ENCODE assay signal across 17 cellular contexts in genomic region chr17:4836221-4836620, GRCh38. TPM values are rescaled to one million over a fixed set of nuclear protein-coding genes. Genes with fewer than 3 reads are reported as not detected.
DNase-seq lines count a peak whose midpoint lies in the region; ATAC-seq and TF ChIP-seq lines count a peak whose summit lies in the region.
"Had no signal": no experiment of that assay in that cellular context is flagged by ENCODE, and none has a peak within 500 bp of the region (broad histone marks: within the 10 kb centered on the region; RNA-seq: fewer than 3 reads in every experiment).

No MANE protein-coding gene starts in this region.

- peak overlapping the region; percentile 89 to 98 (median 96) for H3K4me3 Mint-ChIP-seq in CD4-positive, CD25-positive, alpha-beta regulatory T cell
- peak overlapping the region; percentile 74 for H3K4me3 Mint-ChIP-seq in neural crest cell

- peak overlapping the region; percentile 88 for H3K27ac ChIP-seq in CD4-positive, CD25-positive, alpha-beta regulatory T cell (ENCODE audit: insufficient read depth, low read length, poor library complexity, severe bottlenecking)
- peak overlapping the region; percentile 71 for H3K27ac ChIP-seq in caudate nucleus (ENCODE audit: low read depth, low read length)
- H3K27ac ChIP-seq: coronary artery had no signal

- H3K36me3 ChIP-seq in CD4-positive, CD25-positive, alpha-beta regulatory T cell (ENCODE audit: control insufficient read depth, insufficient read depth, low read length) = peaks cover 9% of the 10 kb centered on the region
- H3K36me3 ChIP-seq: ovary, thyroid gland had no signal

- peaks cover 11% of the 10 kb centered on the region for H3K27me3 Mint-ChIP-seq in CD4-positive, CD25-positive, alpha-beta regulatory T cell
- H3K27me3 Mint-ChIP-seq in neural crest cell (ENCODE audit: low read depth) = no peaks in the 10 kb centered on the region
- H3K27me3 Mint-ChIP-seq: activated naive CD8-positive, alpha-beta T cell treated with anti-CD3 and anti-CD28 coated beads, Interleukin-2, amount 10 ng/mL, durations not matched to agents 7 days and 5 days had no signal

- H3K27me3 ChIP-seq in CD4-positive, CD25-positive, alpha-beta regulatory T cell (ENCODE audit: control insufficient read depth, insufficient read depth, low read length) = no peaks in the 10 kb centered on the region
- H3K27me3 ChIP-seq: ovary, spleen, thyroid gland had no signal

- no peaks in the 10 kb centered on the region for H3K9me3 Mint-ChIP-seq in CD4-positive, CD25-positive, alpha-beta regulatory T cell
- H3K9me3 Mint-ChIP-seq in neural crest cell = no peaks in the 10 kb centered on the region
- H3K9me3 Mint-ChIP-seq: activated naive CD8-positive, alpha-beta T cell treated with anti-CD3 and anti-CD28 coated beads, Interleukin-2, amount 10 ng/mL, durations not matched to agents 7 days and 5 days had no signal

- no peak for TF ChIP-seq CTCF in neural crest cell (conservative IDR thresholded peaks at IDR 0.05)

- H3K4me1 Mint-ChIP-seq in CD4-positive, CD25-positive, alpha-beta regulatory T cell = peaks cover 44 to 71% (median 60%) of the 10 kb centered on the region in 4 donors
- H3K4me1 Mint-ChIP-seq in neural crest cell = peaks cover 31% of the 10 kb centered on the region

- peaks cover 16% of the 10 kb centered on the region for H3K36me3 Mint-ChIP-seq in CD4-positive, CD25-positive, alpha-beta regulatory T cell
- H3K36me3 Mint-ChIP-seq in neural crest cell (ENCODE audit: low read depth) = no peaks in the 10 kb centered on the region

- no peaks in the 10 kb centered on the region for H3K9me3 ChIP-seq in CD4-positive, CD25-positive, alpha-beta regulatory T cell (ENCODE audit: control insufficient read depth in 2 of 2, low read length in 2 of 2)
- H3K9me3 ChIP-seq: ovary, spleen, thyroid gland had no signal

- peaks cover 52% of the 10 kb centered on the region for H3K4me1 ChIP-seq in CD4-positive, CD25-positive, alpha-beta regulatory T cell (ENCODE audit: control insufficient read depth, insufficient read depth, low read length, poor library complexity, severe bottlenecking)

- H3K27ac Mint-ChIP-seq in CD4-positive, CD25-positive, alpha-beta regulatory T cell = peak overlapping the region in 2 of 3 donors; percentile 66 to 93
- H3K27ac Mint-ChIP-seq in neural crest cell (ENCODE audit: unreplicated experiment) = no peak overlapping the region
- H3K27ac Mint-ChIP-seq: activated naive CD8-positive, alpha-beta T cell treated with anti-CD3 and anti-CD28 coated beads, Interleukin-2, amount 10 ng/mL, durations not matched to agents 7 days and 5 days had no signal

- peak overlapping the region; percentile 58 for H3K4me3 ChIP-seq in CD4-positive, CD25-positive, alpha-beta regulatory T cell (ENCODE audit: low read depth, low read length)
- H3K4me3 ChIP-seq: coronary artery, ovary, thyroid gland had no signal

- ATAC-seq in CD4-positive, CD25-positive, alpha-beta regulatory T cell (ENCODE audit: low read depth in 2 of 2) = no peak

- DNase-seq in CD4-positive, CD25-positive, alpha-beta regulatory T cell = no peak
- DNase-seq in NCI-H82 (lab: John Stamatoyannopoulos, UW) = peak; percentile 95
- no peak for DNase-seq in caudate nucleus (lab: John Stamatoyannopoulos, UW)
- no peak for DNase-seq in neural crest cell (ENCODE audit: low read depth, low spot score)
- no peak for DNase-seq in stimulated activated CD4-positive, alpha-beta T cell treated with anti-CD3 and anti-CD28 coated beads, Interleukin-1b, Interleukin-23, amount 100 ng/mL, for 48 hours
- no peak for DNase-seq in stimulated activated CD4-positive, alpha-beta T cell treated with anti-CD3 and anti-CD28 coated beads, Interleukin-4, amount 100 ng/mL, for 4 hours
- DNase-seq in AML-193 (lab: John Stamatoyannopoulos, UW) = no peak
- no peak for DNase-seq in LoVo (ENCODE audit: low spot score)
- DNase-seq: activated naive CD8-positive, alpha-beta T cell treated with anti-CD3 and anti-CD28 coated beads, Interleukin-2, amount 10 ng/mL, durations not matched to agents 7 days and 5 days; NCI-H2029 treated with DMSO at 0.1 percent for 48 hours; NCI-H774; ovary; SHP77 treated with DMSO at 0.1 percent for 48 hours; spleen; thyroid gland had no signal

RNA-seq across cellular contexts. Expression of gene MINK1, which starts 3.1 kb away (rescaled TPM):
- total RNA-seq in CD4-positive, CD25-positive, alpha-beta regulatory T cell = 235 TPM
- 10 to 100 TPM in 3 of 4 donors, 1 to 10 TPM in 1; 9.4 to 13.4 (median 11.6) TPM for polyA plus RNA-seq in CD4-positive, CD25-positive, alpha-beta regulatory T cell
- 73.0 and 76.6 TPM in 2 replicates for total RNA-seq in neural crest cell

RNA-seq across cellular contexts. Expression of gene PLD2, which starts 29.3 kb away (rescaled TPM):
- total RNA-seq in CD4-positive, CD25-positive, alpha-beta regulatory T cell = 36.4 TPM
- 1 to 10 TPM; 1.6 to 4.7 (median 1.9) TPM for polyA plus RNA-seq in CD4-positive, CD25-positive, alpha-beta regulatory T cell
- 54.8 and 63.9 TPM in 2 replicates for total RNA-seq in neural crest cell

RNA-seq across cellular contexts. Expression of gene PSMB6, which starts 40.3 kb away (rescaled TPM):
- total RNA-seq in CD4-positive, CD25-positive, alpha-beta regulatory T cell = 64.7 TPM
- polyA plus RNA-seq in CD4-positive, CD25-positive, alpha-beta regulatory T cell = 100 to 1,000 TPM; 281 to 354 (median 319) TPM
- total RNA-seq in neural crest cell = 174 and 181 TPM in 2 replicates

RNA-seq across cellular contexts. Expression of gene GLTPD2, which starts 47.5 kb away (rescaled TPM):
- total RNA-seq in CD4-positive, CD25-positive, alpha-beta regulatory T cell = 0.39 TPM
- polyA plus RNA-seq in CD4-positive, CD25-positive, alpha-beta regulatory T cell = under 1 TPM in 1 of 4 donors, not detected in 3; 0.43 TPM
- total RNA-seq in neural crest cell = not detected in 2 replicates
- total RNA-seq: activated naive CD8-positive, alpha-beta T cell treated with anti-CD3 and anti-CD28 coated beads, Interleukin-2, amount 10 ng/mL, durations not matched to agents 7 days and 5 days; ovary; spleen; thyroid gland had no signal
- polyA plus RNA-seq: BJ, ovary had no signal
